Comparison of ENCODE assay signal across 10 cellular contexts in genomic region chr1:183632964-183633363, GRCh38. TPM values are rescaled to one million over a fixed set of nuclear protein-coding genes. Genes with fewer than 3 reads are reported as not detected.
DNase-seq lines count a peak whose midpoint lies in the region; ATAC-seq, FAIRE-seq and TF ChIP-seq lines count a peak whose summit lies in the region.
"Had no signal": no experiment of that assay in that cellular context is flagged by ENCODE, and none has a peak within 500 bp of the region (broad histone marks: within the 10 kb centered on the region; RNA-seq: fewer than 3 reads in every experiment).

No MANE protein-coding gene starts in this region.

- H3K27ac ChIP-seq in keratinocyte (ENCODE audit: control insufficient read depth, insufficient read depth, low read length), result no peak overlapping the region
- peak overlapping the region; percentile 94 to 99 (median 96) for H3K27ac ChIP-seq in transverse colon

- H3K9ac ChIP-seq in keratinocyte (ENCODE audit: control insufficient read depth, extremely low read depth, insufficient read depth, low read length), result peak overlapping the region; percentile 85

- in situ Hi-C loops in transverse colon (cut with MboI; ENCODE audit: low pct_ligation_motif_present in 1 of 4, low pct_unique_long_range_greater_than_20kb in 1 of 4, low sequenced_read_pairs in 3 of 4), result loop anchor here in 2 of 4 donors (10.0 to 25.0 kb wide), 2 partner anchors 158 to 171 kb away; partner anchors contain the start of gene SMG7 (in 2 of the 2)

- TF ChIP-seq POLR2A in transverse colon (IDR thresholded peaks at IDR 0.05), result no peak

- dilution Hi-C loops in keratinocyte (cut with MboI; ENCODE audit: extremely low pct_ligation_motif_present, low sequenced_read_pairs), result no loop called here

- H3K4me1 Mint-ChIP-seq in activated naive CD4-positive, alpha-beta T cell treated with anti-CD3 and anti-CD28 coated beads, Interleukin-2, amount 10 ng/mL, durations not matched to agents 7 days and 5 days, result peaks cover 50% of the 10 kb centered on the region
- peaks cover 55% of the 10 kb centered on the region for H3K4me1 Mint-ChIP-seq in activated CD4-positive, alpha-beta memory T cell treated with anti-CD3 and anti-CD28 coated beads for 36 hours (ENCODE audit: low read depth)

- intact Hi-C loops in activated CD4-positive, alpha-beta memory T cell treated with anti-CD3 and anti-CD28 coated beads for 36 hours (cut with micrococcal nuclease), result loop anchor here (1.0 to 10.0 kb wide), 4 partner anchors 52 to 1522 kb away; partner anchors contain the start of genes EDEM3, SWT1 and TRMT1L
- intact Hi-C loops in transverse colon (cut with DNase I; ENCODE audit: low total_unique reads), result no loop called here

- H3K27me3 ChIP-seq in keratinocyte (ENCODE audit: control insufficient read depth, extremely low read depth, insufficient read depth, low read length), result no peaks in the 10 kb centered on the region
- no peaks in the 10 kb centered on the region for H3K27me3 ChIP-seq in transverse colon

- H3K9me3 Mint-ChIP-seq in activated naive CD4-positive, alpha-beta T cell treated with anti-CD3 and anti-CD28 coated beads, Interleukin-2, amount 10 ng/mL, durations not matched to agents 7 days and 5 days, result no peaks in the 10 kb centered on the region
- H3K9me3 Mint-ChIP-seq in activated CD4-positive, alpha-beta memory T cell treated with anti-CD3 and anti-CD28 coated beads for 36 hours, result no peaks in the 10 kb centered on the region

- no peak overlapping the region for H2AFZ ChIP-seq in keratinocyte (ENCODE audit: control insufficient read depth, low read length)

- H3K9me1 ChIP-seq in keratinocyte (ENCODE audit: control insufficient read depth, extremely low read depth, insufficient read depth, low read length), result no peaks in the 10 kb centered on the region

- CTCF ChIA-PET in activated naive CD4-positive, alpha-beta T cell treated with anti-CD3 and anti-CD28 coated beads, Interleukin-2, amount 10 ng/mL, durations not matched to agents 7 days and 5 days (lab: Charles Lee), result interaction anchor here (1.4 to 5.8 kb wide), 6 partner anchors 10 to 326 kb away, joined by 3 to 46 read pairs (median 7); partner anchors contain the start of genes APOBEC4 and SMG7
- CTCF ChIA-PET in activated CD4-positive, alpha-beta memory T cell treated with anti-CD3 and anti-CD28 coated beads for 36 hours (lab: Charles Lee), result interaction anchor here (1.1 to 5.5 kb wide), 8 partner anchors 12 to 283 kb away, joined by 3 to 57 read pairs (median 6); partner anchors contain the start of genes APOBEC4 and SMG7

- peak; percentile 37 for DNase-seq in activated naive CD4-positive, alpha-beta T cell treated with anti-CD3 and anti-CD28 coated beads, Interleukin-2, amount 10 ng/mL, durations not matched to agents 7 days and 5 days
- DNase-seq in activated naive CD4-positive, alpha-beta T cell (lab: John Stamatoyannopoulos, UW), result no peak
- peak; percentile 26 for DNase-seq in activated CD4-positive, alpha-beta memory T cell treated with anti-CD3 and anti-CD28 coated beads for 36 hours
- DNase-seq in keratinocyte (ENCODE audit: low read depth, low spot score) (no peak), transverse colon (no peak), mucosa of gallbladder (ENCODE audit: low spot score) (no peak)
- DNase-seq: NCI-H1930 had no signal

- peak overlapping the region; percentile 73 to 90 (median 81) for H3K4me3 ChIP-seq in keratinocyte (ENCODE audit: control insufficient read depth in 2 of 3, extremely low read depth in 1 of 3, insufficient read depth in 2 of 3, low read depth in 1 of 3, low read length in 3 of 3)
- H3K4me3 ChIP-seq in transverse colon, result peak overlapping the region in 3 of 4 donors; percentile 86 to 98 (median 97)

- peak overlapping the region; percentile 84 for H3K27ac Mint-ChIP-seq in activated naive CD4-positive, alpha-beta T cell treated with anti-CD3 and anti-CD28 coated beads, Interleukin-2, amount 10 ng/mL, durations not matched to agents 7 days and 5 days
- H3K27ac Mint-ChIP-seq in activated CD4-positive, alpha-beta memory T cell treated with anti-CD3 and anti-CD28 coated beads for 36 hours, result peak overlapping the region; percentile 99

- TF ChIP-seq CTCF in keratinocyte (optimal IDR thresholded peaks at IDR 0.05 in 1 of 3, IDR thresholded peaks at IDR 0.05 in 1 of 3, conservative IDR thresholded peaks at IDR 0.05 in 1 of 3; ENCODE audit: extremely low read depth in 1 of 3, insufficient read depth in 2 of 3, low read length in 3 of 3) (no peak), transverse colon (IDR thresholded peaks at IDR 0.05) (no peak)

- H3K36me3 ChIP-seq in keratinocyte (ENCODE audit: control insufficient read depth in 2 of 2, extremely low read depth in 1 of 2, insufficient read depth in 2 of 2, low read length in 2 of 2) (peaks cover 9 to 13% of the 10 kb centered on the region in 2 experiments), transverse colon (peaks cover 0 to 25% (median 11%) of the 10 kb centered on the region in 4 donors)

- peak overlapping the region; percentile 97 for H3K4me3 Mint-ChIP-seq in activated naive CD4-positive, alpha-beta T cell treated with anti-CD3 and anti-CD28 coated beads, Interleukin-2, amount 10 ng/mL, durations not matched to agents 7 days and 5 days
- H3K4me3 Mint-ChIP-seq in activated CD4-positive, alpha-beta memory T cell treated with anti-CD3 and anti-CD28 coated beads for 36 hours, result peak overlapping the region; percentile 95

- ATAC-seq in HG03354 (IDR thresholded peaks at IDR 0.05; ENCODE audit: poor library complexity, severe bottlenecking, unreplicated experiment) (no peak), HG03457 (IDR thresholded peaks at IDR 0.05; ENCODE audit: unreplicated experiment) (no peak)

- peak overlapping the region; percentile 86 for H3K4me2 ChIP-seq in keratinocyte (ENCODE audit: control insufficient read depth, extremely low read depth, insufficient read depth, low read depth, low read length)

- H3K27me3 Mint-ChIP-seq in activated naive CD4-positive, alpha-beta T cell treated with anti-CD3 and anti-CD28 coated beads, Interleukin-2, amount 10 ng/mL, durations not matched to agents 7 days and 5 days, result peaks cover 17% of the 10 kb centered on the region
- H3K27me3 Mint-ChIP-seq in activated CD4-positive, alpha-beta memory T cell treated with anti-CD3 and anti-CD28 coated beads for 36 hours, result no peaks in the 10 kb centered on the region

- TF ChIP-seq EP300 in transverse colon (IDR thresholded peaks at IDR 0.05; ENCODE audit: low read depth), result no peak

- no peak for FAIRE-seq in keratinocyte (lab: Jason Lieb, UNC)

- H3K4me1 ChIP-seq in keratinocyte (ENCODE audit: control insufficient read depth, extremely low read depth, insufficient read depth, low read length) (peaks cover 36% of the 10 kb centered on the region), transverse colon (peaks cover 9 to 62% (median 38%) of the 10 kb centered on the region in 4 donors)

- WGBS in transverse colon (ENCODE audit: low coverage in 1 of 2), 2 donors, result 25 to 41% methylated on average over 1 of the region's 1 CpG

- peaks cover 49% of the 10 kb centered on the region for H3K36me3 Mint-ChIP-seq in activated naive CD4-positive, alpha-beta T cell treated with anti-CD3 and anti-CD28 coated beads, Interleukin-2, amount 10 ng/mL, durations not matched to agents 7 days and 5 days
- peaks cover 42% of the 10 kb centered on the region for H3K36me3 Mint-ChIP-seq in activated CD4-positive, alpha-beta memory T cell treated with anti-CD3 and anti-CD28 coated beads for 36 hours

- POLR2A ChIA-PET in activated CD4-positive, alpha-beta memory T cell treated with anti-CD3 and anti-CD28 coated beads for 36 hours (lab: Charles Lee), result interaction anchor here (1.0 to 1.5 kb wide), 3 partner anchors 38 to 63 kb away, joined by 3 to 4 read pairs (median 4); partner anchors contain the start of gene NCF2

- peaks cover 41% of the 10 kb centered on the region for H3K79me2 ChIP-seq in keratinocyte (ENCODE audit: control insufficient read depth, insufficient read depth, low read length)

- H4K20me1 ChIP-seq in keratinocyte (ENCODE audit: control insufficient read depth, extremely low read depth, insufficient read depth, low read length), result no peaks in the 10 kb centered on the region

- H3K9me3 ChIP-seq in keratinocyte (ENCODE audit: control insufficient read depth, low read depth, low read length) (no peaks in the 10 kb centered on the region), transverse colon (no peaks in the 10 kb centered on the region)

RNA-seq across cellular contexts. Expression of gene ARPC5, which starts 2.6 kb away (rescaled TPM):
- total RNA-seq in activated CD4-positive, alpha-beta memory T cell treated with anti-CD3 and anti-CD28 coated beads for 36 hours, result 100 to 1,000 TPM; 158 to 161 TPM
- 146 to 255 TPM (median 184 TPM) in 3 replicates for polyA plus RNA-seq in keratinocyte
- 353 TPM for polyA plus RNA-seq in keratinocyte (2011; ENCODE audit: low read depth)
- polyA plus RNA-seq in keratinocyte (2011; cell fraction: cytosol; rRNA removed), result 117 and 198 TPM in 2 replicates
- polyA plus RNA-seq in keratinocyte (2011; cell fraction: nucleus; rRNA removed), result 67.3 and 79.7 TPM in 2 replicates
- polyA plus RNA-seq in keratinocyte (2012; ENCODE audit: low replicate concordance), result 164 and 231 TPM in 2 replicates
- polyA minus RNA-seq in keratinocyte, result 45.8 to 71.8 TPM (median 53.7 TPM) in 3 replicates
- polyA minus RNA-seq in keratinocyte (2011; cell fraction: cytosol; rRNA and poly(A)+ RNA removed), result 207 TPM
- polyA minus RNA-seq in keratinocyte (2011; cell fraction: nucleus; rRNA and poly(A)+ RNA removed), result 39.7 and 64.8 TPM in 2 replicates
- total RNA-seq in transverse colon (100 to 1,000 TPM in 1 of 4 donors, 10 to 100 TPM in 3; 22.7 to 123 (median 74.1) TPM), mucosa of gallbladder (108 TPM)

RNA-seq across cellular contexts. Expression of gene APOBEC4, which starts 20.2 kb away (rescaled TPM):
- not detected for total RNA-seq in activated CD4-positive, alpha-beta memory T cell treated with anti-CD3 and anti-CD28 coated beads for 36 hours
- polyA plus RNA-seq in keratinocyte, result not detected in 3 replicates
- polyA plus RNA-seq in keratinocyte (2011; ENCODE audit: low read depth), result not detected
- not detected in 2 replicates for polyA plus RNA-seq in keratinocyte (2011; cell fraction: cytosol; rRNA removed)
- polyA plus RNA-seq in keratinocyte (2011; cell fraction: nucleus; rRNA removed), result not detected in 2 replicates
- polyA plus RNA-seq in keratinocyte (2012; ENCODE audit: low replicate concordance), result not detected in 2 replicates
- not detected in 3 replicates for polyA minus RNA-seq in keratinocyte
- not detected for polyA minus RNA-seq in keratinocyte (2011; cell fraction: cytosol; rRNA and poly(A)+ RNA removed)
- not detected in 2 replicates for polyA minus RNA-seq in keratinocyte (2011; cell fraction: nucleus; rRNA and poly(A)+ RNA removed)
- under 1 TPM in 1 of 4 donors, not detected in 3; 0.14 TPM for total RNA-seq in transverse colon
- total RNA-seq in mucosa of gallbladder, result not detected
- total RNA-seq: dermis blood vessel endothelial cell had no signal

RNA-seq across cellular contexts. Expression of gene NCF2, which starts 42.7 kb away (rescaled TPM):
- 1 to 10 TPM; 6.6 to 7.7 TPM for total RNA-seq in activated CD4-positive, alpha-beta memory T cell treated with anti-CD3 and anti-CD28 coated beads for 36 hours
- polyA plus RNA-seq in keratinocyte, result 8.3 to 12.6 TPM (median 9.2 TPM) in 3 replicates
- polyA plus RNA-seq in keratinocyte (2011; ENCODE audit: low read depth), result 63.3 TPM
- polyA plus RNA-seq in keratinocyte (2011; cell fraction: cytosol; rRNA removed), result 10.0 and 12.3 TPM in 2 replicates
- polyA plus RNA-seq in keratinocyte (2011; cell fraction: nucleus; rRNA removed), result 13.1 and 17.8 TPM in 2 replicates
- 7.0 and 67.9 TPM in 2 replicates for polyA plus RNA-seq in keratinocyte (2012; ENCODE audit: low replicate concordance)
- 5.3 to 21.6 TPM (median 7.5 TPM) in 3 replicates for polyA minus RNA-seq in keratinocyte
- polyA minus RNA-seq in keratinocyte (2011; cell fraction: cytosol; rRNA and poly(A)+ RNA removed), result 8.4 TPM
- 6.8 and 9.6 TPM in 2 replicates for polyA minus RNA-seq in keratinocyte (2011; cell fraction: nucleus; rRNA and poly(A)+ RNA removed)
- total RNA-seq in transverse colon (10 to 100 TPM in 1 of 4 donors, 1 to 10 TPM in 3; 3.8 to 12.7 (median 5.6) TPM), mucosa of gallbladder (9.6 TPM)
- total RNA-seq: dermis blood vessel endothelial cell had no signal

Comparison
In these comparisons a context has a peak if more than half of its experiments do, and no peak if none do; other contexts are left out.
1. DNase-seq: peak in activated naive CD4-positive, alpha-beta T cell treated with anti-CD3 and anti-CD28 coated beads, Interleukin-2, amount 10 ng/mL, durations not matched to agents 7 days and 5 days (single experiment) and activated CD4-positive, alpha-beta memory T cell treated with anti-CD3 and anti-CD28 coated beads for 36 hours (single experiment); none in activated naive CD4-positive, alpha-beta T cell (0 of 4), keratinocyte (single experiment), transverse colon (single experiment) and mucosa of gallbladder (single experiment).